Comparison of ENCODE assay signal across 19 cellular contexts in genomic region chr3:71780430-71780829, GRCh38. TPM values are rescaled to one million over a fixed set of nuclear protein-coding genes. Genes with fewer than 3 reads are reported as not detected.
DNase-seq lines count a peak whose midpoint lies in the region; ATAC-seq and TF ChIP-seq lines count a peak whose summit lies in the region.
"Had no signal": no experiment of that assay in that cellular context is flagged by ENCODE, and none has a peak within 500 bp of the region (broad histone marks: within the 10 kb centered on the region; RNA-seq: fewer than 3 reads in every experiment).

No MANE protein-coding gene starts in this region.

- peaks cover 55% of the 10 kb centered on the region for H3K4me1 Mint-ChIP-seq in activated CD8-positive, alpha-beta memory T cell treated with anti-CD3 and anti-CD28 coated beads, Interleukin-2, amount 10 ng/mL, durations not matched to agents 7 days and 5 days
- peaks cover 51% of the 10 kb centered on the region for H3K4me1 Mint-ChIP-seq in WTC11

- peaks cover 35% of the 10 kb centered on the region for H3K27me3 Mint-ChIP-seq in activated CD8-positive, alpha-beta memory T cell treated with anti-CD3 and anti-CD28 coated beads, Interleukin-2, amount 10 ng/mL, durations not matched to agents 7 days and 5 days
- peaks cover 44% of the 10 kb centered on the region for H3K27me3 Mint-ChIP-seq in WTC11 (ENCODE audit: low read depth)

- H3K9me3 Mint-ChIP-seq in activated CD8-positive, alpha-beta memory T cell treated with anti-CD3 and anti-CD28 coated beads, Interleukin-2, amount 10 ng/mL, durations not matched to agents 7 days and 5 days (ENCODE audit: low read depth), result no peaks in the 10 kb centered on the region
- H3K9me3 Mint-ChIP-seq in WTC11, result no peaks in the 10 kb centered on the region

- TF ChIP-seq CTCF in HEK293 (tag by site-specific recombination; IDR thresholded peaks at IDR 0.05), result no peak
- no peak for TF ChIP-seq CTCF in WTC11 (IDR thresholded peaks at IDR 0.05)
- TF ChIP-seq CTCF in neutrophil (IDR thresholded peaks at IDR 0.05), result no peak

- CTCF ChIA-PET in activated CD8-positive, alpha-beta memory T cell treated with anti-CD3 and anti-CD28 coated beads, Interleukin-2, amount 10 ng/mL, durations not matched to agents 7 days and 5 days (lab: Charles Lee), result interaction anchor here (1.0 to 1.3 kb wide), 2 partner anchors 50 to 79 kb away, joined by 3 to 4 read pairs; no protein-coding TSS in a partner anchor
- CTCF ChIA-PET in HEK293 (lab: Yijun Ruan, JAX), result interaction anchor here (0.6 kb wide), 1 partner anchor 1705 kb away, joined by 3 read pairs; no protein-coding TSS in a partner anchor
- CTCF ChIA-PET in WTC11 (lab: Charles Lee), result interaction anchor here (1.0 to 1.3 kb wide), 5 partner anchors 50 to 99 kb away, joined by 3 to 6 read pairs (median 4); no protein-coding TSS in a partner anchor

- peaks cover 2% of the 10 kb centered on the region for H3K36me3 Mint-ChIP-seq in activated CD8-positive, alpha-beta memory T cell treated with anti-CD3 and anti-CD28 coated beads, Interleukin-2, amount 10 ng/mL, durations not matched to agents 7 days and 5 days
- no peaks in the 10 kb centered on the region for H3K36me3 Mint-ChIP-seq in WTC11

- peak overlapping the region; percentile 72 for H3K27ac Mint-ChIP-seq in activated CD8-positive, alpha-beta memory T cell treated with anti-CD3 and anti-CD28 coated beads, Interleukin-2, amount 10 ng/mL, durations not matched to agents 7 days and 5 days
- H3K27ac Mint-ChIP-seq in WTC11, result no peak overlapping the region; the same call in 1 of the 2 replicates

- no peak overlapping the region for H3K4me3 Mint-ChIP-seq in activated CD8-positive, alpha-beta memory T cell treated with anti-CD3 and anti-CD28 coated beads, Interleukin-2, amount 10 ng/mL, durations not matched to agents 7 days and 5 days
- H3K4me3 Mint-ChIP-seq in WTC11, result no peak overlapping the region

- no peaks in the 10 kb centered on the region for H3K9me3 ChIP-seq in HEK293 (ENCODE audit: control insufficient read depth, insufficient read depth, low read depth, low read length)
- no peaks in the 10 kb centered on the region for H3K9me3 ChIP-seq in neutrophil
- H3K9me3 ChIP-seq: A549, Peyer's patch had no signal

- H3K27me3 ChIP-seq in neutrophil, result no peaks in the 10 kb centered on the region

- H3K36me3 ChIP-seq in HEK293 (ENCODE audit: control insufficient read depth in 2 of 2, insufficient read depth in 1 of 2, low read length in 2 of 2) (no peaks in the 10 kb centered on the region), neutrophil (peaks cover 61% of the 10 kb centered on the region)
- H3K36me3 ChIP-seq: Peyer's patch had no signal

- ATAC-seq in activated CD8-positive, alpha-beta memory T cell treated with anti-CD3 and anti-CD28 coated beads, Interleukin-2, amount 10 ng/mL, durations not matched to agents 7 days and 5 days, result no peak
- peak; percentile 76 for ATAC-seq in WTC11
- ATAC-seq: A549, HCT116, HepG2 had no signal

- POLR2A ChIA-PET in HEK293 (lab: Yijun Ruan, JAX) (no interaction called here), WTC11 (lab: Charles Lee) (interaction anchor here (0.6 kb wide), 1 partner anchor 20 kb away, joined by 6 read pairs; no protein-coding TSS in a partner anchor)

- no peak for DNase-seq in activated CD8-positive, alpha-beta memory T cell treated with anti-CD3 and anti-CD28 coated beads, Interleukin-2, amount 10 ng/mL, durations not matched to agents 7 days and 5 days
- no peak for DNase-seq in activated CD8-positive, alpha-beta memory T cell treated with anti-CD3 and anti-CD28 coated beads, Interleukin-2, amount 50 U/mL, for 48 hours
- peak; percentile 25 for DNase-seq in WTC11 (ENCODE audit: low spot score)
- DNase-seq in COR-L47 (lab: John Stamatoyannopoulos, UW), result no peak
- no peak for DNase-seq in COLO829 (ENCODE audit: low spot score)
- DNase-seq in NCI-H146 treated with DMSO at 0.1 percent for 48 hours (lab: John Stamatoyannopoulos, UW; ENCODE audit: unreplicated experiment), result no peak
- DNase-seq: DMS79 treated with DMSO at 0.1 percent for 48 hours; NCI-H1048; NCI-H1436; NCI-H2029 treated with DMSO at 0.1 percent for 48 hours; NCI-H2171; NCI-H69; NK-92 treated with Interleukin-12 subunit alpha and Interleukin-12 subunit beta, amount 100 ng/mL, for 24 hours; Peyer's patch had no signal

- no peak overlapping the region for H3K27ac ChIP-seq in HEK293 (ENCODE audit: extremely low read depth, low read depth, low read length)
- peak overlapping the region; percentile 97 for H3K27ac ChIP-seq in neutrophil
- H3K27ac ChIP-seq: A549 had no signal

- no peak overlapping the region for H3K4me3 ChIP-seq in HEK293 (ENCODE audit: low read depth, low read length)
- peak overlapping the region; percentile 96 to 98 for H3K4me3 ChIP-seq in neutrophil (ENCODE audit: low read depth in 1 of 2, low read length in 1 of 2)
- H3K4me3 ChIP-seq: A549, Peyer's patch had no signal

- H3K4me1 ChIP-seq in HEK293 (ENCODE audit: control insufficient read depth, insufficient read depth, low read length) (0 out of 2 replicates have a peak, but pooled peaks cover 2% of the 10 kb centered on the region), neutrophil (ENCODE audit: control insufficient read depth in 1 of 2, insufficient read depth in 1 of 2, low read depth in 1 of 2, low read length in 1 of 2) (peaks cover 64 to 75% of the 10 kb centered on the region in 2 experiments)

TF ChIP-seq in HEK293, 187 proteins besides CTCF, POLR2A, EP300 and RAD21 (continues in another document):
- TF ChIP-seq, protein P1, sequence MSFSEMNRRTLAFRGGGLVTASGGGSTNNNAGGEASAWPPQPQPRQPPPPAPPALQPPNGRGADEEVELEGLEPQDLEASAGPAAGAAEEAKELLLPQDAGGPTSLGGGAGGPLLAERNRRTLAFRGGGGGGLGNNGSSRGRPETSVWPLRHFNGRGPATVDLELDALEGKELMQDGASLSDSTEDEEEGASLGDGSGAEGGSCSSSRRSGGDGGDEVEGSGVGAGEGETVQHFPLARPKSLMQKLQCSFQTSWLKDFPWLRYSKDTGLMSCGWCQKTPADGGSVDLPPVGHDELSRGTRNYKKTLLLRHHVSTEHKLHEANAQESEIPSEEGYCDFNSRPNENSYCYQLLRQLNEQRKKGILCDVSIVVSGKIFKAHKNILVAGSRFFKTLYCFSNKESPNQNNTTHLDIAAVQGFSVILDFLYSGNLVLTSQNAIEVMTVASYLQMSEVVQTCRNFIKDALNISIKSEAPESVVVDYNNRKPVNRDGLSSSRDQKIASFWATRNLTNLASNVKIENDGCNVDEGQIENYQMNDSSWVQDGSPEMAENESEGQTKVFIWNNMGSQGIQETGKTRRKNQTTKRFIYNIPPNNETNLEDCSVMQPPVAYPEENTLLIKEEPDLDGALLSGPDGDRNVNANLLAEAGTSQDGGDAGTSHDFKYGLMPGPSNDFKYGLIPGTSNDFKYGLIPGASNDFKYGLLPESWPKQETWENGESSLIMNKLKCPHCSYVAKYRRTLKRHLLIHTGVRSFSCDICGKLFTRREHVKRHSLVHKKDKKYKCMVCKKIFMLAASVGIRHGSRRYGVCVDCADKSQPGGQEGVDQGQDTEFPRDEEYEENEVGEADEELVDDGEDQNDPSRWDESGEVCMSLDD (tag by site-specific recombination; IDR thresholded peaks at IDR 0.05), result no peak
- TF ChIP-seq SCRT2 (tag by site-specific recombination; IDR thresholded peaks at IDR 0.05), result peak; percentile 69

TF ChIP-seq in WTC11, 78 proteins besides CTCF, POLR2A, EP300 and RAD21:
- TF ChIP-seq FOXP1 (CRISPR knock-in tag; IDR thresholded peaks at IDR 0.05; ENCODE audit: borderline replicate concordance), result no peak
- no peak for TF ChIP-seq MXD4 (CRISPR knock-in tag; IDR thresholded peaks at IDR 0.05; ENCODE audit: borderline replicate concordance)
- no peak for TF ChIP-seq ZNF416 (CRISPR knock-in tag; IDR thresholded peaks at IDR 0.05)
TF ChIP-seq in WTC11: peak in this region for 0.

RNA-seq across cellular contexts. Expression of gene PROK2, which starts 4.5 kb away (rescaled TPM):
- 1 to 10 TPM; 3.1 to 3.4 TPM for total RNA-seq in activated CD8-positive, alpha-beta memory T cell treated with anti-CD3 and anti-CD28 coated beads, Interleukin-2, amount 10 ng/mL, durations not matched to agents 7 days and 5 days
- 0.92 to 2.0 TPM (median 1.4 TPM) in 3 replicates for total RNA-seq in WTC11 (2021)
- total RNA-seq: HepG2, Peyer's patch had no signal

RNA-seq across cellular contexts. Expression of gene GPR27, which starts 26.8 kb away (rescaled TPM):
- 1 to 10 TPM; 2.3 to 5.3 TPM for total RNA-seq in activated CD8-positive, alpha-beta memory T cell treated with anti-CD3 and anti-CD28 coated beads, Interleukin-2, amount 10 ng/mL, durations not matched to agents 7 days and 5 days
- 14.7 to 16.4 TPM (median 14.8 TPM) in 3 replicates for total RNA-seq in WTC11 (2021)
- total RNA-seq: HepG2, Peyer's patch had no signal

RNA-seq across cellular contexts. Expression of gene EIF4E3, which starts 55.2 kb away (rescaled TPM):
- total RNA-seq in activated CD8-positive, alpha-beta memory T cell treated with anti-CD3 and anti-CD28 coated beads, Interleukin-2, amount 10 ng/mL, durations not matched to agents 7 days and 5 days, result 10 to 100 TPM; 56.5 to 61.9 TPM
- total RNA-seq in WTC11 (2021), result 14.0 to 16.5 TPM (median 14.3 TPM) in 3 replicates
